20 cellular contexts compared by ENCODE assay signal in genomic region chr2:111930404-111930803, GRCh38. TPM values are rescaled to one million over a fixed set of nuclear protein-coding genes. Genes with fewer than 3 reads are reported as not detected.
DNase-seq lines count a peak whose midpoint lies in the region; ATAC-seq and TF ChIP-seq lines count a peak whose summit lies in the region.
"Had no signal": no experiment of that assay in that cellular context is flagged by ENCODE, and none has a peak within 500 bp of the region (broad histone marks: within the 10 kb centered on the region; RNA-seq: fewer than 3 reads in every experiment).

No MANE protein-coding gene starts in this region.

- H2AK5ac ChIP-seq in neuronal stem cell (ENCODE audit: low read depth, low read length) = no peak overlapping the region

- H3K4me1 ChIP-seq in PC-3 (ENCODE audit: insufficient read depth, low read length) (peaks cover 22% of the 10 kb centered on the region), neuronal stem cell (ENCODE audit: control insufficient read depth in 2 of 2, insufficient read depth in 1 of 2, low read depth in 1 of 2, low read length in 2 of 2) (no peaks in the 10 kb centered on the region), gastroesophageal sphincter (peaks cover 0 to 13% (median 0%) of the 10 kb centered on the region in 3 donors)

- peaks cover 18% of the 10 kb centered on the region for H3K4me1 Mint-ChIP-seq in activated CD4-positive, alpha-beta T cell treated with anti-CD3 and anti-CD28 coated beads, Interleukin-2, amount 10 ng/mL, durations not matched to agents 7 days and 5 days

- DNase-seq in activated CD4-positive, alpha-beta T cell treated with anti-CD3 and anti-CD28 coated beads, Interleukin-2, amount 10 ng/mL, durations not matched to agents 7 days and 5 days = no peak
- no peak for DNase-seq in activated CD4-positive, alpha-beta T cell treated with anti-CD3 and anti-CD28 coated beads for 4 hours
- DNase-seq in PC-3 = no peak
- DNase-seq in dorsolateral prefrontal cortex = no peak
- peak; percentile 28 for DNase-seq in stimulated activated CD8-positive, alpha-beta memory T cell treated with anti-CD3 and anti-CD28 coated beads, Interleukin-4, amount 100 ng/mL, for 48 hours
- no peak for DNase-seq in neuronal stem cell (ENCODE audit: low spot score)
- DNase-seq: amniotic stem cell; central memory CD4-positive, alpha-beta T cell; effector memory CD8-positive, alpha-beta T cell; heart right ventricle; NCI-H1048; NCI-H1930; pancreas; stomach had no signal

- H3K9me3 ChIP-seq in PC-3 (ENCODE audit: low read length) (no peaks in the 10 kb centered on the region), neuronal stem cell (replicated peaks in 1 of 2; ENCODE audit: control insufficient read depth in 2 of 2, insufficient read depth in 1 of 2, low read depth in 1 of 2, low read length in 2 of 2) (no peaks in the 10 kb centered on the region), gastroesophageal sphincter (no peaks in the 10 kb centered on the region)
- H3K9me3 ChIP-seq: heart right ventricle, pancreas, stomach had no signal

- peaks cover 2% of the 10 kb centered on the region for H3K9me3 Mint-ChIP-seq in activated CD4-positive, alpha-beta T cell treated with anti-CD3 and anti-CD28 coated beads, Interleukin-2, amount 10 ng/mL, durations not matched to agents 7 days and 5 days
- H3K9me3 Mint-ChIP-seq: activated T-helper 2 cell treated with anti-CD3 and anti-CD28 coated beads, Interferon-gamma antibody, Interleukin-2, Interleukin-4, amounts not matched to agents 10 μg/mL and 5 μg/mL and 100 μg/mL, durations not matched to agents 14 hours and 24 hours and 36 hours; effector memory CD8-positive, alpha-beta T cell had no signal

- TF ChIP-seq POLR2A in gastroesophageal sphincter (IDR thresholded peaks at IDR 0.05) = no peak

- no peaks in the 10 kb centered on the region for H3K9me2 ChIP-seq in PC-3 (replicated peaks; ENCODE audit: low read length)

- H3K79me1 ChIP-seq in neuronal stem cell (ENCODE audit: low read depth, low read length) = no peaks in the 10 kb centered on the region

- no peaks in the 10 kb centered on the region for H3K27me3 ChIP-seq in PC-3 (ENCODE audit: low read length)
- H3K27me3 ChIP-seq in dorsolateral prefrontal cortex = no peaks in the 10 kb centered on the region
- H3K27me3 ChIP-seq in neuronal stem cell (ENCODE audit: control insufficient read depth in 3 of 3, insufficient read depth in 3 of 3, low read depth in 1 of 3, low read length in 3 of 3) = no peaks in the 10 kb centered on the region
- no peaks in the 10 kb centered on the region for H3K27me3 ChIP-seq in gastroesophageal sphincter
- H3K27me3 ChIP-seq: heart right ventricle, pancreas, stomach had no signal

- POLR2A ChIA-PET in activated CD4-positive, alpha-beta T cell treated with anti-CD3 and anti-CD28 coated beads, Interleukin-2, amount 10 ng/mL, durations not matched to agents 7 days and 5 days (lab: Charles Lee) = no interaction called here
- POLR2A ChIA-PET in PC-3 (lab: Charles Lee; ENCODE audit: unreplicated experiment) = no interaction called here

- no peak overlapping the region for H4K8ac ChIP-seq in neuronal stem cell (ENCODE audit: low read depth, low read length)

- H3K18ac ChIP-seq in neuronal stem cell (ENCODE audit: low read length) = no peak overlapping the region

- no peaks in the 10 kb centered on the region for H4K20me1 ChIP-seq in PC-3 (ENCODE audit: low read length)

- H3K4me2 ChIP-seq in PC-3 (ENCODE audit: low read length) (peak overlapping the region; percentile 55; the same call in 1 of the 2 replicates), neuronal stem cell (ENCODE audit: insufficient read depth, low read length, poor library complexity, severe bottlenecking) (no peak overlapping the region)

- no CpG with 5 or more reads among the region's 6 CpGs for WGBS in neuronal stem cell (ENCODE audit: extremely low coverage in 2 of 2, insufficient read length in 2 of 2, insufficient replicate concordance in 1 of 2), 2 donors
- 73 to 86% methylated on average over 2 to 6 of the region's 6 CpGs for WGBS in gastroesophageal sphincter (ENCODE audit: low coverage in 1 of 2), 2 donors

- no peak overlapping the region for H3K4ac ChIP-seq in neuronal stem cell (ENCODE audit: low read length)

- no peaks in the 10 kb centered on the region for H3K79me2 ChIP-seq in PC-3 (ENCODE audit: low read length)

- no peak overlapping the region for H2BK12ac ChIP-seq in neuronal stem cell (ENCODE audit: low read length)

- no peaks in the 10 kb centered on the region for H3K36me3 ChIP-seq in PC-3 (ENCODE audit: low read depth, low read length)
- peaks cover 0 to 18% of the 10 kb centered on the region in 2 donors for H3K36me3 ChIP-seq in neuronal stem cell (replicated peaks in 1 of 2; ENCODE audit: control insufficient read depth in 2 of 2, insufficient read depth in 2 of 2, low read length in 2 of 2)
- H3K36me3 ChIP-seq in gastroesophageal sphincter = peaks cover 0 to 51% of the 10 kb centered on the region in 2 donors
- H3K36me3 ChIP-seq: pancreas had no signal

- peaks cover 12% of the 10 kb centered on the region for H3K27me3 Mint-ChIP-seq in activated CD4-positive, alpha-beta T cell treated with anti-CD3 and anti-CD28 coated beads, Interleukin-2, amount 10 ng/mL, durations not matched to agents 7 days and 5 days

- intact Hi-C loops in PC-3 (cut with micrococcal nuclease) (no loop called here), dorsolateral prefrontal cortex (cut with DNase I) (no loop called here)

- ATAC-seq in PC-3 (no peak; the same call in none of the 2 replicates), HG02610 (IDR thresholded peaks at IDR 0.05; ENCODE audit: unreplicated experiment) (no peak), gastroesophageal sphincter (no peak)
- ATAC-seq: heart right ventricle, sciatic nerve had no signal

- H4K91ac ChIP-seq in neuronal stem cell (ENCODE audit: low read depth, low read length, poor library complexity) = no peak overlapping the region

- H3K9ac ChIP-seq in PC-3 (ENCODE audit: low read length) (no peak overlapping the region), neuronal stem cell (ENCODE audit: low read depth, low read length, poor library complexity) (no peak overlapping the region)

- H3K36me3 Mint-ChIP-seq in activated CD4-positive, alpha-beta T cell treated with anti-CD3 and anti-CD28 coated beads, Interleukin-2, amount 10 ng/mL, durations not matched to agents 7 days and 5 days (ENCODE audit: low read depth) = no peaks in the 10 kb centered on the region

- no peaks in the 10 kb centered on the region for H3F3A ChIP-seq in PC-3 (ENCODE audit: low read length, unreplicated experiment)

- peak overlapping the region; percentile 54 for H3K27ac Mint-ChIP-seq in activated CD4-positive, alpha-beta T cell treated with anti-CD3 and anti-CD28 coated beads, Interleukin-2, amount 10 ng/mL, durations not matched to agents 7 days and 5 days

- H3K14ac ChIP-seq in neuronal stem cell (ENCODE audit: low read length) = no peak overlapping the region

- no peak overlapping the region for H2BK120ac ChIP-seq in neuronal stem cell (ENCODE audit: low read depth, low read length)

- no peak for TF ChIP-seq EP300 in gastroesophageal sphincter (IDR thresholded peaks at IDR 0.05)

- no peak for TF ChIP-seq CTCF in PC-3 (conservative IDR thresholded peaks at IDR 0.05; ENCODE audit: low read depth, low read length)
- no peak for TF ChIP-seq CTCF in dorsolateral prefrontal cortex (IDR thresholded peaks at IDR 0.05 in 54 of 56, conservative IDR thresholded peaks at IDR 0.05 in 2 of 56; ENCODE audit: low read depth in 1 of 56, partially characterized antibody in 56 of 56)
- no peak for TF ChIP-seq CTCF in gastroesophageal sphincter (IDR thresholded peaks at IDR 0.05)

- H3K27ac ChIP-seq in PC-3 (ENCODE audit: low read length) (peak overlapping the region; percentile 19; the same call in 1 of the 2 replicates), dorsolateral prefrontal cortex (peak overlapping the region in 51 of 59 donors; percentile 21 to 86 (median 62)), neuronal stem cell (replicated peaks; ENCODE audit: low read length) (no peak overlapping the region), gastroesophageal sphincter (no peak overlapping the region)
- H3K27ac ChIP-seq: C4-2B, heart right ventricle, pancreas, stomach had no signal

- no peak overlapping the region for H3K23ac ChIP-seq in neuronal stem cell (ENCODE audit: low read depth, low read length, poor library complexity)

- no peak overlapping the region for H2BK15ac ChIP-seq in neuronal stem cell (ENCODE audit: low read length)

- H3K4me3 ChIP-seq in PC-3 (ENCODE audit: low read length) (no peak overlapping the region), dorsolateral prefrontal cortex (no peak overlapping the region), neuronal stem cell (ENCODE audit: low read length in 2 of 2) (no peak overlapping the region), gastroesophageal sphincter (no peak overlapping the region)
- H3K4me3 ChIP-seq: heart right ventricle, lung, pancreas, stomach had no signal

- no peak overlapping the region for H3K4me3 Mint-ChIP-seq in activated CD4-positive, alpha-beta T cell treated with anti-CD3 and anti-CD28 coated beads, Interleukin-2, amount 10 ng/mL, durations not matched to agents 7 days and 5 days
- H3K4me3 Mint-ChIP-seq: effector memory CD8-positive, alpha-beta T cell had no signal

- H2AFZ ChIP-seq in PC-3 (ENCODE audit: low read length) = no peak overlapping the region
- no peak overlapping the region for H2AFZ ChIP-seq in neuronal stem cell (ENCODE audit: low read length)

- CTCF ChIA-PET in activated CD4-positive, alpha-beta T cell treated with anti-CD3 and anti-CD28 coated beads, Interleukin-2, amount 10 ng/mL, durations not matched to agents 7 days and 5 days (lab: Charles Lee) = interaction anchor here (0.8 to 1.0 kb wide), 2 partner anchors 10 to 1138 kb away, joined by 3 to 6 read pairs; no protein-coding TSS in a partner anchor
- CTCF ChIA-PET in PC-3 (lab: Charles Lee) = no interaction called here

- H2BK5ac ChIP-seq in neuronal stem cell (ENCODE audit: low read length) = no peak overlapping the region

- no TSS peak for BruUV-seq in PC-3 (replicated peaks; lab: Mats Ljungman, UMichigan)

RNA-seq across cellular contexts. Expression of gene MERTK, which starts 32.0 kb away (rescaled TPM):
- under 1 TPM; 0.20 to 0.21 TPM for total RNA-seq in activated CD4-positive, alpha-beta T cell treated with anti-CD3 and anti-CD28 coated beads, Interleukin-2, amount 10 ng/mL, durations not matched to agents 7 days and 5 days
- 2.5 and 3.9 TPM in 2 replicates for total RNA-seq in PC-3 (2014; rRNA removed)
- 10 to 100 TPM in 119 of 120 experiments, 1 to 10 TPM in 1; 9.8 to 72.4 (median 25.3) TPM for total RNA-seq in dorsolateral prefrontal cortex
- polyA plus RNA-seq in neuronal stem cell (2013, experiment 1 of 2) = 2.8 TPM
- 2.9 TPM for polyA plus RNA-seq in neuronal stem cell (2013, experiment 2 of 2)
- total RNA-seq in gastroesophageal sphincter = 10 to 100 TPM; 13.2 to 47.4 (median 32.3) TPM

RNA-seq across cellular contexts. Expression of gene ANAPC1, which starts 46.4 kb away (rescaled TPM):
- total RNA-seq in activated CD4-positive, alpha-beta T cell treated with anti-CD3 and anti-CD28 coated beads, Interleukin-2, amount 10 ng/mL, durations not matched to agents 7 days and 5 days = 10 to 100 TPM; 55.1 to 62.9 TPM
- 94.4 and 97.9 TPM in 2 replicates for total RNA-seq in PC-3 (2014; rRNA removed)
- 10 to 100 TPM; 31.1 to 65.0 (median 45.8) TPM for total RNA-seq in dorsolateral prefrontal cortex
- polyA plus RNA-seq in neuronal stem cell (2013, experiment 1 of 2) = 19.4 TPM
- polyA plus RNA-seq in neuronal stem cell (2013, experiment 2 of 2) = 20.3 TPM
- 10 to 100 TPM; 28.9 to 57.1 (median 40.0) TPM for total RNA-seq in gastroesophageal sphincter

Comparison
In these comparisons a context has a peak if more than half of its experiments do, and no peak if none do; other contexts are left out.
1. H3K27ac ChIP-seq: peak in PC-3 (single experiment) and dorsolateral prefrontal cortex (51 of 59); none in neuronal stem cell (single experiment) and gastroesophageal sphincter (0 of 4).